In the genomic region with DNA sequence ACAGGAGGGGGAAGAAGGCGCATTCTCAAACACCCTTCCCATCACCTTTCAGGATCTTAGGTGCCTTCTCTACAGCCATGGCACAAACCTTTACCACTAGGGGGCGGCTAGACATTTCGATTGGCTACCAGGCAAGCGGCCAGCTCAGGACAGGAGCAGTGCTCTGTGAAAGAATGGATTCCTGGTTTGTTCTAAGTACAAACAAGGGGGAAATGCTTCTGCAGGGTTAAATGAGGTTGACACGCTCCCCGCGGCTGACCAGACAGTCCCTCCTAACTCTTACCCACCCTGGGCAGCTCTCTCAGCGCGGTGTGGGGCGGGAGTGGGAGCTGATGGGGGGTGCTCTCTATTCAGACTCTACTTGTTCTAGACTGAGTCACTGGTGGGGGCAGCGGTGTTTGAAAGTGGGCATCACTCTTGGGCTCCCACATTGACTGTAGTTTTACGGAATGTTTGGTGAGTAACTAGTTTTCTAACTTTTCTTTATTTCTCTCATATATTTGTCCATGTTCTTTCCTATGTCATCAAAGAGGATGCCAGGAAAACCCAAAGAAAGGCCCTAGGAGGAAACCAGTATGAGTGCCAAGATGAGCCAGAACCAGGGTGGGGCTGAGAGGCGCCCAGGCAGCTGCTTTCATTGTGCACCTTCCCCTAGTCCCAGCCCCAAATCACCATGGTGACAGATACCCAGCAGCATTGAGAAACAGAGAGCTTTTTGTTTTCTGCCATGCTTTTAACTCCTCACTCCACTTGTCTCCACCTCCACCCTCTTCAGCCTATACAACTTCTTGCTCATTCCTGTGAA, we compare ENCODE assay signal across 9 cellular contexts.
DNase-seq lines count a peak whose midpoint lies in the region; ATAC-seq and TF ChIP-seq lines count a peak whose summit lies in the region.
"Had no signal": no experiment of that assay in that cellular context is flagged by ENCODE, and none has a peak within 500 bp of the region (broad histone marks: within the 10 kb centered on the region; RNA-seq: fewer than 3 reads in every experiment).

No MANE protein-coding gene starts in this region.

- ATAC-seq in GM18517 (IDR thresholded peaks at IDR 0.05; ENCODE audit: unreplicated experiment) (peak; percentile 69), HG02938 (IDR thresholded peaks at IDR 0.05; ENCODE audit: unreplicated experiment) (peak; percentile 95)
- ATAC-seq: naive thymus-derived CD8-positive, alpha-beta T cell had no signal

- no peaks in the 10 kb centered on the region for H3K36me3 ChIP-seq in kidney epithelial cell (ENCODE audit: control insufficient read depth, insufficient read depth, low read length)

- H3K4me3 ChIP-seq in AG10803 (ENCODE audit: low read length), result no peak overlapping the region
- H3K4me3 ChIP-seq in kidney epithelial cell (ENCODE audit: low read depth, low read length), result no peak overlapping the region

- no peaks in the 10 kb centered on the region for H3K27me3 ChIP-seq in kidney epithelial cell (ENCODE audit: control insufficient read depth, insufficient read depth, low read length)

- TF ChIP-seq CTCF in AG10803 (conservative IDR thresholded peaks at IDR 0.05; ENCODE audit: low read length) (peak; percentile 84), kidney epithelial cell (IDR thresholded peaks at IDR 0.05; ENCODE audit: insufficient read depth, low read length, poor library complexity, severe bottlenecking) (peak; percentile 87)

- DNase-seq in AG10803 (ENCODE audit: low read depth) (peak; percentile 68), NCI-H1436 treated with DMSO at 0.1 percent for 48 hours (lab: John Stamatoyannopoulos, UW) (peak; percentile 49), SKM-1 treated with dmso at 0.1 percent for 144 hours (lab: John Stamatoyannopoulos, UW; ENCODE audit: unreplicated experiment) (peak; percentile 9), cerebellar cortex (ENCODE audit: low spot score) (peak; percentile 92), kidney epithelial cell (ENCODE audit: low read depth) (peak; percentile 21)
- peak; percentile 27 to 48 for DNase-seq in stimulated activated CD4-positive, alpha-beta T cell treated with anti-CD3 and anti-CD28 coated beads, Interleukin-2, amount 100 ng/mL, for 24 hours

Comparison
In these comparisons a context has a peak if more than half of its experiments do, and no peak if none do; other contexts are left out.
1. DNase-seq: peak in every context shown above with its lines; median percentile 92 in cerebellar cortex; 68 in AG10803; 49 in NCI-H1436 treated with DMSO at 0.1 percent for 48 hours; 38 in stimulated activated CD4-positive, alpha-beta T cell treated with anti-CD3 and anti-CD28 coated beads, Interleukin-2, amount 100 ng/mL, for 24 hours; 21 in kidney epithelial cell; 9 in SKM-1 treated with dmso at 0.1 percent for 144 hours.